ENCODE assay signal across 9 cellular contexts in the genomic region with DNA sequence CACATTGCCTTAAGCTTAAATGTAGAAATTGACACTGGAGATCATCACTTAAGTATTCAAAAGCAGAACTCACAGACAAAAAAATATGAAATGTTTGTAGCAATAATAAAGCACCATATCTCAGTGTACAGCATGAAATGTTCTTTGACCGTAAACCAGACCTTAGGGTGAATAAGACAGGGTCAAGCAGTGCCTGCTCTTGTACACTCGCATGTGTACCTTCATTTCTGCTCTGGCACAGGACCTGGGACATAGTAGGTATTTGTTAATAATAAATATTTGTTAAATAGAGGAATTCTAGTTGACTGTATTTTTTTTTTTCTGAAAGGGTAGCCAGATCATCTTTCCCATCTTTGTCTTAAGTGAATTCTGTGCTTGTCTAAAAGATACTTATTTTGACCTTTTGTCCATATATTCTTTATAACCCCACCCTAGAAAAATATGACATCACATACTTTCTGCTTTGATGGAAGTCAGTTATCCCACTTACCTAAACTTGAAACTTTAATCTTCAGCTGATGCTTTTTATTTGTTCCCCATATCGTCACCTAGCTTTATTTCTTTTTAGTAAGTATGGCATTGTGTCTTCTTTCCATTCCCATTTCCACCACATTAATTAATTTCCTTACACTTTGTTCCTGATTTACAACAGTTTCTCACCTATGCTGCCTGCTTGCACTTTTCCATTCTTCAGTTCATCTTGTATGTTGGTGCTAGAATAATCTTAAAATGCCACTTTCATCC. TPM values are rescaled to one million over a fixed set of nuclear protein-coding genes. Genes with fewer than 3 reads are reported as not detected.
DNase-seq lines count a peak whose midpoint lies in the region; ATAC-seq and TF ChIP-seq lines count a peak whose summit lies in the region.
"Had no signal": no experiment of that assay in that cellular context is flagged by ENCODE, and none has a peak within 500 bp of the region (broad histone marks: within the 10 kb centered on the region; RNA-seq: fewer than 3 reads in every experiment).

No MANE protein-coding gene starts in this region.

- H3K36me3 ChIP-seq in BLaER1 = peaks cover 13% of the 10 kb centered on the region
- peaks cover 4% of the 10 kb centered on the region; the same call in 1 of the 2 replicates for H3K36me3 ChIP-seq in WERI-Rb-1
- H3K36me3 ChIP-seq in Peyer's patch = no peaks in the 10 kb centered on the region

- H3K9me3 ChIP-seq in BLaER1 = no peaks in the 10 kb centered on the region
- H3K9me3 ChIP-seq in WERI-Rb-1 (ENCODE audit: severe bottlenecking) = no peaks in the 10 kb centered on the region
- H3K9me3 ChIP-seq in Peyer's patch = no peaks in the 10 kb centered on the region

- TF ChIP-seq CTCF in GM12875 (IDR thresholded peaks at IDR 0.05; ENCODE audit: borderline replicate concordance, insufficient read depth, low read depth, low read length) (no peak), WERI-Rb-1 (IDR thresholded peaks at IDR 0.05; ENCODE audit: low read depth, low read length) (no peak), Peyer's patch (IDR thresholded peaks at IDR 0.05) (no peak), GM10266 (IDR thresholded peaks at IDR 0.05; ENCODE audit: control insufficient read depth, insufficient read depth, low read depth, missing control alignments) (no peak)

- peak overlapping the region; percentile 91 for H3K4me2 ChIP-seq in BLaER1

- peak overlapping the region; percentile 21 to 75 (median 25) for H3K4me3 Mint-ChIP-seq in immature natural killer cell

- H3K4me1 Mint-ChIP-seq in immature natural killer cell = peaks cover 16 to 18% of the 10 kb centered on the region in 2 donors

- peak overlapping the region; percentile 90 for H3K9ac ChIP-seq in BLaER1

- H3K27me3 ChIP-seq in BLaER1 (no peaks in the 10 kb centered on the region), WERI-Rb-1 (ENCODE audit: insufficient read depth, low read depth, severe bottlenecking) (no peaks in the 10 kb centered on the region), Peyer's patch (no peaks in the 10 kb centered on the region)

- H3K27ac Mint-ChIP-seq in immature natural killer cell = peak overlapping the region in 3 of 6 donors; percentile 1 to 36 (median 11)
- no peak overlapping the region for H3K27ac Mint-ChIP-seq in activated naive CD4-positive, alpha-beta T cell treated with anti-CD3 and anti-CD28 coated beads, Interleukin-2, amount 50 U/mL, for 72 hours

- ATAC-seq in activated naive CD4-positive, alpha-beta T cell treated with anti-CD3 and anti-CD28 coated beads, Interleukin-2, amount 50 U/mL, for 72 hours = no peak

- TF ChIP-seq POLR2A in Peyer's patch (IDR thresholded peaks at IDR 0.05) = no peak

- H3K9me3 Mint-ChIP-seq in immature natural killer cell = no peaks in the 10 kb centered on the region
- H3K9me3 Mint-ChIP-seq in activated naive CD4-positive, alpha-beta T cell treated with anti-CD3 and anti-CD28 coated beads, Interleukin-2, amount 50 U/mL, for 72 hours = no peaks in the 10 kb centered on the region

- DNase-seq in WERI-Rb-1 (no peak), immature natural killer cell (no peak), NCI-H2171 treated with DMSO at 0.1 percent for 48 hours (lab: John Stamatoyannopoulos, UW) (no peak), Peyer's patch (no peak), GM10266 (ENCODE audit: extremely low spot score) (no peak)
- DNase-seq in activated naive CD4-positive, alpha-beta T cell treated with anti-CD3 and anti-CD28 coated beads, Interleukin-2, amount 50 U/mL, for 72 hours (ENCODE audit: low spot score in 2 of 2) = no peak
- DNase-seq: NCI-H524 treated with DMSO at 0.1 percent for 48 hours had no signal

- H3K4me1 ChIP-seq in BLaER1 (peaks cover 60% of the 10 kb centered on the region), Peyer's patch (peaks cover 0 to 11% (median 0%) of the 10 kb centered on the region in 4 donors)

- peaks cover 0 to 6% (median 6%) of the 10 kb centered on the region in 3 donors for H3K27me3 Mint-ChIP-seq in immature natural killer cell (ENCODE audit: low read depth in 3 of 3)

- peaks cover 0 to 3% (median 0%) of the 10 kb centered on the region in 3 donors for H3K36me3 Mint-ChIP-seq in immature natural killer cell
- H3K36me3 Mint-ChIP-seq in activated naive CD4-positive, alpha-beta T cell treated with anti-CD3 and anti-CD28 coated beads, Interleukin-2, amount 50 U/mL, for 72 hours = peaks cover 17 to 22% of the 10 kb centered on the region in 2 donors

- no peaks in the 10 kb centered on the region for H4K20me1 ChIP-seq in BLaER1

- H3K4me3 ChIP-seq in BLaER1 (peak overlapping the region; percentile 81), GM12875 (ENCODE audit: low read depth, low read length) (peak overlapping the region; percentile 88), WERI-Rb-1 (ENCODE audit: low read depth, low read length) (peak overlapping the region; percentile 67), Peyer's patch (peak overlapping the region in 1 of 4 donors; percentile 67)

- H3K27ac ChIP-seq in BLaER1 (peak overlapping the region; percentile 94), WERI-Rb-1 (peak overlapping the region; percentile 98), Peyer's patch (no peak overlapping the region)

RNA-seq across cellular contexts. Expression of gene CDC7, which starts 1.7 kb away (rescaled TPM):
- 1 to 10 TPM; 1.2 to 3.8 (median 2.4) TPM for polyA plus RNA-seq in immature natural killer cell
- 10 to 100 TPM in 1 of 4 donors, 1 to 10 TPM in 3; 1.2 to 10.7 (median 2.9) TPM for total RNA-seq in Peyer's patch
- total RNA-seq in activated naive CD4-positive, alpha-beta T cell treated with anti-CD3 and anti-CD28 coated beads, Interleukin-2, amount 50 U/mL, for 72 hours = 10 to 100 TPM; 38.2 to 38.9 TPM

Comparison
In these comparisons a context has a peak if more than half of its experiments do, and no peak if none do; other contexts are left out.
1. H3K27ac ChIP-seq: peak in BLaER1 (single experiment) and WERI-Rb-1 (single experiment); none in Peyer's patch (0 of 4).